In the genomic region with DNA sequence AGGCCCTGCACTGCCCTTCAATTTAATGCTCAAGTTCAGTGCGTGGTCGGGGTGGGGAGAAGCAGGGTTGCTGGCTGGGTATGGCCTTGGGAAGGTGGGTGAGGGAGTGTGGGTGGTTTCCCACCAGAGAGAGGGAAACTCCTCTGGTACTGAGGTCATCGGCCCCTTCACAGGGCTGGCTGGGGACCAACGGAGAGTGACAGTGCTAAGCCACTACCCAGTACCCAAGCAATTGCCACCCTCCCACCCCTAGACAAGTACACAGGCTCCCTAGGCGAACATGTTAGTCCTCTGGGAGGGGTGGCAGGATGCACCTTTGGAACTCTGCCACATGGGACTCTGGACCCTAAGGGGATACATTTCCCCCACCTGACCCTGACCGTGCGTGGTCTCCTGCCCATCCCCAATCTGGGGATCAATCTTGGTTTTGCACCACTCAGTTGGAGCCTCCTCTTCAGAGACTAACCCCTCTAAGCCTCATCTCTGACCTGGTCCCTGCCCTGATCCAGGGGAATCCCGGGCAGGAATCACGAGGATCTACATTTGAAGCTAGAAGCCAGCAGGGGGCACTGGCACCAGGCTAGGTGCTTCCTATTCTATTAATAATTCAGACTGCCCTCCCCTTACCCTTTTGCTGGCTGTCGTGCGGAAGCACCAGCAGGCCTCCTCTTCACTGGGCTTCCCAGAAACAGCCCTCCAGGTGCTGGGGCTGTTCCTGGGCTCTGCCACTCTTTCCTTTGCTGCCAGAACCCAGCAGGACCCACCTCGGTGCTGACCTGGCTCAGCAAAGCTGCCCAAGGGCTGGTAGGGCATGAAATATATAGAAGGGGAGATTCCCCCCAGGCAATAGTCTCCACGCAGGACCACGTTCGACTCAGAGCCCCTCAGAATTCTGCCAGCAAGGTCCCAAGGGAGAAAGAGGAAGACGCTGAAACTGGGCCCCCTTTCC, we compare ENCODE assay signal across 8 cellular contexts.
DNase-seq lines count a peak whose midpoint lies in the region; ATAC-seq and TF ChIP-seq lines count a peak whose summit lies in the region.

No MANE protein-coding gene starts in this region.

- no peak overlapping the region for H3K4me2 ChIP-seq in OCI-LY1 (ENCODE audit: low read length)

- no peak overlapping the region for H3K27ac Mint-ChIP-seq in stimulated activated naive B cell treated with anti-CD40 and anti-IgM and Interleukin-4, amounts not matched to agents 10 μg/mL and 1 μg/mL and 100 μg/mL, for 72 hours

- peaks cover 6 to 9% of the 10 kb centered on the region in 2 donors for H3K27me3 Mint-ChIP-seq in stimulated activated naive B cell treated with anti-CD40 and anti-IgM and Interleukin-4, amounts not matched to agents 10 μg/mL and 1 μg/mL and 100 μg/mL, for 72 hours

- H3K27me3 ChIP-seq in OCI-LY1 (ENCODE audit: insufficient read depth, low read length): no peaks in the 10 kb centered on the region; the same call in 1 of the 2 replicates

- H3K27ac ChIP-seq in OCI-LY1 (ENCODE audit: low read depth, low read length, poor library complexity, severe bottlenecking): no peak overlapping the region

- H3K79me2 ChIP-seq in OCI-LY1 (ENCODE audit: insufficient read depth, low read length): no peaks in the 10 kb centered on the region

- H3K9ac ChIP-seq in OCI-LY1 (ENCODE audit: low read length): no peak overlapping the region

- H3K9me2 ChIP-seq in OCI-LY1 (ENCODE audit: low read depth, low read length): no peaks in the 10 kb centered on the region

- no peak overlapping the region for H2AFZ ChIP-seq in OCI-LY1 (ENCODE audit: low read length)

- peak; percentile 15 to 29 for ATAC-seq in stimulated activated naive B cell treated with anti-CD40 and anti-IgM and Interleukin-4, amounts not matched to agents 10 μg/mL and 1 μg/mL and 100 μg/mL, for 72 hours (replicated peaks)

- H3K36me3 Mint-ChIP-seq in stimulated activated naive B cell treated with anti-CD40 and anti-IgM and Interleukin-4, amounts not matched to agents 10 μg/mL and 1 μg/mL and 100 μg/mL, for 72 hours: no peaks in the 10 kb centered on the region

- H3K4me3 Mint-ChIP-seq in stimulated activated naive B cell treated with anti-CD40 and anti-IgM and Interleukin-4, amounts not matched to agents 10 μg/mL and 1 μg/mL and 100 μg/mL, for 72 hours: no peak overlapping the region

- H3K4me1 Mint-ChIP-seq in stimulated activated naive B cell treated with anti-CD40 and anti-IgM and Interleukin-4, amounts not matched to agents 10 μg/mL and 1 μg/mL and 100 μg/mL, for 72 hours: peaks cover 0 to 3% of the 10 kb centered on the region in 2 donors

- peak; percentile 46; the same call in 1 of the 2 replicates for TF ChIP-seq CTCF in OCI-LY1 (IDR thresholded peaks at IDR 0.05; ENCODE audit: low read length)
- peak; percentile 55 for TF ChIP-seq CTCF in fibroblast of the aortic adventitia (IDR thresholded peaks at IDR 0.05; ENCODE audit: insufficient read depth, low read length)

- peaks cover 0 to 1% of the 10 kb centered on the region in 2 donors for H3K9me3 Mint-ChIP-seq in stimulated activated naive B cell treated with anti-CD40 and anti-IgM and Interleukin-4, amounts not matched to agents 10 μg/mL and 1 μg/mL and 100 μg/mL, for 72 hours

- no peaks in the 10 kb centered on the region for H3K9me3 ChIP-seq in OCI-LY1 (ENCODE audit: low read length)

- DNase-seq in NCI-H1105 treated with DMSO at 0.1 percent for 48 hours (lab: John Stamatoyannopoulos, UW) (peak; percentile 13), NCI-H1105 (lab: John Stamatoyannopoulos, UW) (no peak), fibroblast of the aortic adventitia (ENCODE audit: low read depth) (peak; percentile 48), NCI-H2029 (lab: John Stamatoyannopoulos, UW) (no peak), NCI-H187 treated with DMSO at 0.1 percent for 48 hours (lab: John Stamatoyannopoulos, UW) (no peak)
- no peak for DNase-seq in stimulated activated naive B cell treated with anti-CD40 and anti-IgM and Interleukin-4, amounts not matched to agents 10 μg/mL and 1 μg/mL and 100 μg/mL, for 72 hours
- no peak for DNase-seq in central memory CD4-positive, alpha-beta T cell

- H3F3A ChIP-seq in OCI-LY1 (ENCODE audit: insufficient read depth, low read length): no peaks in the 10 kb centered on the region

- H3K4me1 ChIP-seq in OCI-LY1 (ENCODE audit: insufficient read depth, low read length, severe bottlenecking): no peaks in the 10 kb centered on the region

- no peaks in the 10 kb centered on the region for H4K20me1 ChIP-seq in OCI-LY1 (ENCODE audit: insufficient read depth, low read length)

- H3K4me3 ChIP-seq in OCI-LY1 (ENCODE audit: low read depth, low read length, poor library complexity, severe bottlenecking) (no peak overlapping the region), fibroblast of the aortic adventitia (ENCODE audit: low read depth, low read length) (no peak overlapping the region)

- no peaks in the 10 kb centered on the region for H3K36me3 ChIP-seq in OCI-LY1 (ENCODE audit: insufficient read depth, low read length)

Comparison
In these comparisons a context has a peak if more than half of its experiments do, and no peak if none do; other contexts are left out.
1. DNase-seq: peak in NCI-H1105 treated with DMSO at 0.1 percent for 48 hours (single experiment) and fibroblast of the aortic adventitia (single experiment); none in NCI-H1105 (single experiment), stimulated activated naive B cell treated with anti-CD40 and anti-IgM and Interleukin-4, amounts not matched to agents 10 μg/mL and 1 μg/mL and 100 μg/mL, for 72 hours (single experiment), NCI-H2029 (single experiment), central memory CD4-positive, alpha-beta T cell (single experiment) and NCI-H187 treated with DMSO at 0.1 percent for 48 hours (single experiment).